Comparison of ENCODE assay signal across 7 cellular contexts in genomic region chr16:528111-529011, GRCh38.
DNase-seq lines count a peak whose midpoint lies in the region; ATAC-seq and TF ChIP-seq lines count a peak whose summit lies in the region.

No MANE protein-coding gene starts in this region.

- H3K27ac Mint-ChIP-seq in stimulated activated effector memory CD8-positive, alpha-beta T cell treated with anti-CD3 and anti-CD28 coated beads, Interleukin-12 subunit alpha, Interleukin-12 subunit beta, amount 100 ng/mL, for 72 hours: peak overlapping the region; percentile 95

- peaks cover 57% of the 10 kb centered on the region for H3K36me3 Mint-ChIP-seq in stimulated activated effector memory CD8-positive, alpha-beta T cell treated with anti-CD3 and anti-CD28 coated beads, Interleukin-12 subunit alpha, Interleukin-12 subunit beta, amount 100 ng/mL, for 72 hours

- TF ChIP-seq CTCF in RWPE1 (conservative IDR thresholded peaks at IDR 0.05; ENCODE audit: low read depth): no peak

- DNase-seq in RWPE1 (ENCODE audit: low spot score) (peak; percentile 70), astrocyte of the hippocampus (ENCODE audit: low read depth, low spot score) (peak; percentile 55), left kidney (ENCODE audit: low read depth, low spot score) (peak; percentile 57)
- DNase-seq in stimulated activated effector memory CD8-positive, alpha-beta T cell treated with anti-CD3 and anti-CD28 coated beads, Interleukin-12 subunit alpha, Interleukin-12 subunit beta, amount 100 ng/mL, for 72 hours (ENCODE audit: low spot score in 2 of 2): peak; percentile 39 to 79

- CTCF ChIA-PET in RWPE1 (lab: Yijun Ruan, JAX): interaction anchor here (0.5 to 1.0 kb wide), 2 partner anchors 41 to 64 kb away, joined by 3 read pairs; no protein-coding TSS in a partner anchor

- H3K27ac ChIP-seq in RWPE1: peak overlapping the region; percentile 96

- POLR2A ChIA-PET in RWPE1 (lab: Yijun Ruan, JAX; ENCODE audit: low non-redundant PET): interaction anchor here (1.0 kb wide), 1 partner anchor 27 kb away, joined by 3 read pairs; no protein-coding TSS in a partner anchor

- no peaks in the 10 kb centered on the region for H3K9me3 Mint-ChIP-seq in stimulated activated effector memory CD8-positive, alpha-beta T cell treated with anti-CD3 and anti-CD28 coated beads, Interleukin-12 subunit alpha, Interleukin-12 subunit beta, amount 100 ng/mL, for 72 hours

- peak overlapping the region; percentile 89 for H3K4me3 Mint-ChIP-seq in stimulated activated effector memory CD8-positive, alpha-beta T cell treated with anti-CD3 and anti-CD28 coated beads, Interleukin-12 subunit alpha, Interleukin-12 subunit beta, amount 100 ng/mL, for 72 hours

- TF ChIP-seq POLR2A in GM15510 (IDR thresholded peaks at IDR 0.05; ENCODE audit: borderline replicate concordance, extremely low read depth, insufficient read length): peak; percentile 29

- peak; percentile 16 for ATAC-seq in HG02943 (IDR thresholded peaks at IDR 0.05; ENCODE audit: low read depth, unreplicated experiment)
- peak; percentile 2 for ATAC-seq in stimulated activated effector memory CD8-positive, alpha-beta T cell treated with anti-CD3 and anti-CD28 coated beads, Interleukin-12 subunit alpha, Interleukin-12 subunit beta, amount 100 ng/mL, for 72 hours
- ATAC-seq in HG03460 (IDR thresholded peaks at IDR 0.05; ENCODE audit: unreplicated experiment): no peak

- peaks cover 50% of the 10 kb centered on the region for H3K4me1 Mint-ChIP-seq in stimulated activated effector memory CD8-positive, alpha-beta T cell treated with anti-CD3 and anti-CD28 coated beads, Interleukin-12 subunit alpha, Interleukin-12 subunit beta, amount 100 ng/mL, for 72 hours
